Comparison of ENCODE assay signal across 10 cellular contexts in genomic region chr2:71933467-71934319, GRCh38.
A peak's percentile ranks its signal among the peaks of the same experiment; 100 is the strongest.
DNase-seq lines count a peak whose midpoint lies in the region; ATAC-seq and TF ChIP-seq lines count a peak whose summit lies in the region.
"Had no signal": no experiment of that assay in that cellular context is flagged by ENCODE, and none has a peak within 500 bp of the region (broad histone marks: within the 10 kb centered on the region; RNA-seq: fewer than 3 reads in every experiment).

No MANE protein-coding gene starts in this region.

- H2AFZ ChIP-seq in PC-9, result no peak overlapping the region

- no peaks in the 10 kb centered on the region for H4K20me1 ChIP-seq in PC-9 (ENCODE audit: insufficient read depth)

- CTCF ChIA-PET in activated naive CD4-positive, alpha-beta T cell treated with anti-CD3 and anti-CD28 coated beads for 36 hours (lab: Charles Lee), result interaction anchor here (1.0 kb wide), 1 partner anchor 9 kb away, joined by 3 read pairs; no protein-coding TSS in a partner anchor
- CTCF ChIA-PET in PC-9 (lab: Charles Lee), result interaction anchor here (0.5 to 1.5 kb wide), 4 partner anchors 48 to 216 kb away, joined by 3 to 9 read pairs (median 4); no protein-coding TSS in a partner anchor

- POLR2A ChIA-PET in PC-9 (lab: Charles Lee; ENCODE audit: unreplicated experiment), result no interaction called here

- no peaks in the 10 kb centered on the region for H3K9me2 ChIP-seq in PC-9 (ENCODE audit: insufficient read depth)

- H3K27ac ChIP-seq in PC-9 (no peak overlapping the region), foreskin keratinocyte (no peak overlapping the region), upper lobe of right lung (no peak overlapping the region)

- H3K9me3 Mint-ChIP-seq in activated naive CD4-positive, alpha-beta T cell treated with anti-CD3 and anti-CD28 coated beads for 36 hours, result no peaks in the 10 kb centered on the region
- H3K9me3 Mint-ChIP-seq: effector memory CD8-positive, alpha-beta T cell had no signal

- ATAC-seq in foreskin keratinocyte (peak; percentile 35), upper lobe of right lung (no peak), GM19467 (IDR thresholded peaks at IDR 0.05; ENCODE audit: unreplicated experiment) (no peak), HG03442 (IDR thresholded peaks at IDR 0.05; ENCODE audit: unreplicated experiment) (no peak)
- ATAC-seq: effector memory CD8-positive, alpha-beta T cell had no signal

- H3K4me1 Mint-ChIP-seq in activated naive CD4-positive, alpha-beta T cell treated with anti-CD3 and anti-CD28 coated beads for 36 hours (ENCODE audit: low read depth), result no peaks in the 10 kb centered on the region

- H3K9me3 ChIP-seq in PC-9 (ENCODE audit: insufficient read depth, low read depth), result no peaks in the 10 kb centered on the region
- H3K9me3 ChIP-seq in upper lobe of right lung, result no peaks in the 10 kb centered on the region

- DNase-seq in activated naive CD4-positive, alpha-beta T cell treated with anti-CD3 and anti-CD28 coated beads for 36 hours, result peak; percentile 16
- no peak for DNase-seq in activated naive CD4-positive, alpha-beta T cell treated with anti-CD3 and anti-CD28 coated beads, Interleukin-2, amount 50 U/mL, for 16 hours
- DNase-seq in PC-9 (no peak), foreskin keratinocyte (peak in 1 of 2 donors; percentile 42), upper lobe of right lung (peak; percentile 46), NCI-H1105 (lab: John Stamatoyannopoulos, UW) (no peak)
- DNase-seq: DMS79; effector memory CD8-positive, alpha-beta T cell had no signal

- H3K4me2 ChIP-seq in PC-9, result no peak overlapping the region

- no peaks in the 10 kb centered on the region for H3K79me2 ChIP-seq in PC-9 (ENCODE audit: low read depth)

- TF ChIP-seq CTCF in PC-9 (conservative IDR thresholded peaks at IDR 0.05) (peak; percentile 56), foreskin keratinocyte (conservative IDR thresholded peaks at IDR 0.05) (peak; percentile 65), upper lobe of right lung (IDR thresholded peaks at IDR 0.05) (no peak)

- H3F3A ChIP-seq in PC-9 (ENCODE audit: insufficient read depth, low read depth), result no peaks in the 10 kb centered on the region

- H3K27me3 ChIP-seq in PC-9 (ENCODE audit: insufficient read depth, low read depth) (no peaks in the 10 kb centered on the region), foreskin keratinocyte (peaks cover 3% of the 10 kb centered on the region), upper lobe of right lung (no peaks in the 10 kb centered on the region)

- no peak overlapping the region for H3K4me3 ChIP-seq in PC-9
- H3K4me3 ChIP-seq in upper lobe of right lung, result no peak overlapping the region

- no peaks in the 10 kb centered on the region for H3K36me3 Mint-ChIP-seq in activated naive CD4-positive, alpha-beta T cell treated with anti-CD3 and anti-CD28 coated beads for 36 hours (ENCODE audit: low read depth)

- no TSS peak for BruUV-seq in PC-9 (replicated peaks; lab: Mats Ljungman, UMichigan)

- no peaks in the 10 kb centered on the region for H3K36me3 ChIP-seq in PC-9 (ENCODE audit: low read depth)
- H3K36me3 ChIP-seq in upper lobe of right lung, result no peaks in the 10 kb centered on the region

- H3K27me3 Mint-ChIP-seq in activated naive CD4-positive, alpha-beta T cell treated with anti-CD3 and anti-CD28 coated beads for 36 hours (ENCODE audit: low read depth), result no peaks in the 10 kb centered on the region

- H3K4me1 ChIP-seq in PC-9 (replicated peaks; ENCODE audit: insufficient read depth), result peaks cover 21% of the 10 kb centered on the region
- H3K4me1 ChIP-seq in foreskin keratinocyte, result no peaks in the 10 kb centered on the region
- H3K4me1 ChIP-seq in upper lobe of right lung, result no peaks in the 10 kb centered on the region

- intact Hi-C loops in activated naive CD4-positive, alpha-beta T cell treated with anti-CD3 and anti-CD28 coated beads for 36 hours (cut with micrococcal nuclease), result no loop called here
- intact Hi-C loops in PC-9 (cut with micrococcal nuclease; ENCODE audit: unreplicated experiment), result no loop called here
- intact Hi-C loops in upper lobe of right lung (cut with DNase I), result no loop called here

- no peak overlapping the region for H3K27ac Mint-ChIP-seq in activated naive CD4-positive, alpha-beta T cell treated with anti-CD3 and anti-CD28 coated beads for 36 hours
- H3K27ac Mint-ChIP-seq: effector memory CD8-positive, alpha-beta T cell had no signal

- no peak overlapping the region for H3K4me3 Mint-ChIP-seq in activated naive CD4-positive, alpha-beta T cell treated with anti-CD3 and anti-CD28 coated beads for 36 hours
- H3K4me3 Mint-ChIP-seq: effector memory CD8-positive, alpha-beta T cell had no signal

Comparison
In these comparisons a context has a peak if more than half of its experiments do, and no peak if none do; other contexts are left out.
1. DNase-seq: peak in activated naive CD4-positive, alpha-beta T cell treated with anti-CD3 and anti-CD28 coated beads for 36 hours (single experiment) and upper lobe of right lung (single experiment); none in activated naive CD4-positive, alpha-beta T cell treated with anti-CD3 and anti-CD28 coated beads, Interleukin-2, amount 50 U/mL, for 16 hours (single experiment), PC-9 (0 of 2) and NCI-H1105 (single experiment).